Comparison of ENCODE assay signal across 19 cellular contexts in the genomic region with DNA sequence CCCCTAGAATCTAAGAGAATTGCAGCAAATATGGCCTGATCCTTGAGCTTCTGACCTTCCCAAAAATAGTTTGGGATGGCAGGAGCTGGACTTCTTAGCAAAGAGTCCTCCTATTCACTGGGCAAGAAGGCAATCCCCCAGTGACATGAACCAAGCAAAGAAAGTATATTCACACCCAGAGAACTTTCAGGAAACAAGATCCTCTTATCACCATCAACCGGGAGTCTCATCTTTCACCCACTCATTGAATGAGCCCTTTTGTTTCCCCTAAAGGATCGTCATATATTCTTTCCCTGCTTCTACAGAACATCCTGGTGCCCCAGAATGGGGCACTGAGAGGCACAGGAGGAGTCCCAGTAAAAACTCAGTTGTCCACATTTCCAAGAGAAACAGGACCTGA.
"Had no signal": no experiment of that assay in that cellular context is flagged by ENCODE, and none has a peak within 500 bp of the region (broad histone marks: within the 10 kb centered on the region; RNA-seq: fewer than 3 reads in every experiment).

No MANE protein-coding gene starts in this region.

- H3K27me3 ChIP-seq: right atrium auricular region, sigmoid colon had no signal

- H3K9me3 ChIP-seq: esophagus squamous epithelium, heart left ventricle, neutrophil, right atrium auricular region, sigmoid colon had no signal

- H3K27ac ChIP-seq: epithelial cell of prostate, esophagus squamous epithelium, heart left ventricle, neutrophil, right atrium auricular region, sigmoid colon had no signal

- H3K27ac Mint-ChIP-seq: effector memory CD8-positive, alpha-beta T cell; naive B cell; nephron; type B pancreatic cell had no signal

- H3K4me3 ChIP-seq: esophagus squamous epithelium, heart left ventricle, right atrium auricular region, sigmoid colon had no signal

- FAIRE-seq: small intestine had no signal

- H3K36me3 Mint-ChIP-seq: naive B cell, type B pancreatic cell had no signal

- DNase-seq: effector memory CD8-positive, alpha-beta T cell; esophagus squamous epithelium; foreskin fibroblast; heart left ventricle; hippocampal formation; left colon; left ventricle myocardium superior; mesendoderm; naive B cell; sigmoid colon; small intestine; stimulated activated CD4-positive, alpha-beta T cell treated with anti-CD3 and anti-CD28 coated beads, Interleukin-12 subunit alpha, Interleukin-12 subunit beta, amount 100 ng/mL, for 4 hours; stimulated activated CD4-positive, alpha-beta T cell treated with anti-CD3 and anti-CD28 coated beads, Interleukin-2, amount 100 ng/mL, for 48 hours; stimulated activated naive CD4-positive, alpha-beta T cell treated with Interleukin-2 at 50 U/mL for 16 hours had no signal

- H3K4me1 ChIP-seq: esophagus squamous epithelium, right atrium auricular region, sigmoid colon had no signal

- H3K4me3 Mint-ChIP-seq: effector memory CD8-positive, alpha-beta T cell; naive B cell; nephron; type B pancreatic cell had no signal

- ATAC-seq: effector memory CD8-positive, alpha-beta T cell; heart left ventricle; left colon; left ventricle myocardium superior had no signal

- H3K36me3 ChIP-seq: esophagus squamous epithelium, heart left ventricle, neutrophil, right atrium auricular region, sigmoid colon had no signal

- H3K4me1 Mint-ChIP-seq: naive B cell had no signal

- H3K9me3 Mint-ChIP-seq: effector memory CD8-positive, alpha-beta T cell; naive B cell; nephron; type B pancreatic cell had no signal
